ENCODE assay signal across 9 cellular contexts in the genomic region with DNA sequence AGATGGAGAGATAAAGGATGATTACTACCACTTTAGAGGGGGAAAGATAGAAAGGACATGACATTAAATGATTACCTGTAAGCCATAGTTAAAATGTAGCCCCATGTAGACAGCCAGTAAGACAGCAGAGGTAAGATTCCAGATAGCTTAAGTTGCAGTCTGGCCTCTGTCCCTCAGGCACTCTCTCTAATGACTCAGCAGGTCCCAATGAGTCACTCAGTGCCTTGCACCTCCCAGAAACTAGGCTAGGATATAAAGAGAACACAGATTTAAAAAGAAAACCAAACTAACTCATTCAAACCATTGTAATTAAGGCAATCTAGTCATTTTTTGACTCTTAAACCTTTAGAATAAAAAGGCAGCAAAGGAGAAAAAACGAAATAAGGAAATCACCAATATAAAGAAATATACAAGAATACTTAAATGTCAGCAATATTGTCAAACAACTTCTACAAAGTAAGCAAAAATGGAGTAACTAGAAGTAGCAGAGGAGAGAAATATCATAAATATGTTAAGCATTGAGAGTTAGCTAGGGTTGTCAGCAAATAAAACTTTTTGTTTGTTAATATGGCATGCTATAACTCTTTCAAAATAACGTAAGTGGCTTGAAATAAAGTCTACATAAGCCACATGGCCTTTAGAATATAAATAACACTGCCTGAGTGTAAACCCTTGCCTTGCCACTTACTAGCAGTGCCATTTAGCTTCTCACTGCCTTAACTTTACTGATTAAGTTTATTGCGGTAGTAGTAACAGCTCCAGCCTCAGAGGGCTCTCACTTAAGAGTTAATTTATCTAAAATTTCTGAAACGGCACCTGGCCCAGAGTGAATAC. TPM values are rescaled to one million over a fixed set of nuclear protein-coding genes. Genes with fewer than 3 reads are reported as not detected.
DNase-seq lines count a peak whose midpoint lies in the region; ATAC-seq and TF ChIP-seq lines count a peak whose summit lies in the region.
"Had no signal": no experiment of that assay in that cellular context is flagged by ENCODE, and none has a peak within 500 bp of the region (broad histone marks: within the 10 kb centered on the region; RNA-seq: fewer than 3 reads in every experiment).

No MANE protein-coding gene starts in this region.

- H3K4me1 Mint-ChIP-seq in progenitor cell of endocrine pancreas (ENCODE audit: low read depth), result peaks cover 5% of the 10 kb centered on the region
- H3K4me1 Mint-ChIP-seq: activated naive CD8-positive, alpha-beta T cell treated with anti-CD3 and anti-CD28 coated beads, Interleukin-2, amount 10 ng/mL, durations not matched to agents 7 days and 5 days had no signal

- peaks cover 4% of the 10 kb centered on the region for H3K9me3 Mint-ChIP-seq in progenitor cell of endocrine pancreas (ENCODE audit: low read depth)
- H3K9me3 Mint-ChIP-seq: activated naive CD8-positive, alpha-beta T cell treated with anti-CD3 and anti-CD28 coated beads, Interleukin-2, amount 10 ng/mL, durations not matched to agents 7 days and 5 days had no signal

- TF ChIP-seq CTCF in esophagus squamous epithelium (IDR thresholded peaks at IDR 0.05) (no peak), progenitor cell of endocrine pancreas (IDR thresholded peaks at IDR 0.05; ENCODE audit: unreplicated experiment) (no peak)

- intact Hi-C loops in esophagus squamous epithelium (cut with DNase I), result no loop called here

- no peaks in the 10 kb centered on the region for H3K27me3 ChIP-seq in esophagus squamous epithelium

- H3K4me3 Mint-ChIP-seq in progenitor cell of endocrine pancreas (ENCODE audit: low read depth), result no peak overlapping the region
- H3K4me3 Mint-ChIP-seq: activated naive CD8-positive, alpha-beta T cell treated with anti-CD3 and anti-CD28 coated beads, Interleukin-2, amount 10 ng/mL, durations not matched to agents 7 days and 5 days had no signal

- peak; percentile 5 for DNase-seq in NOMO-1 treated with DMSO at 0.1 percent for 48 hours (lab: John Stamatoyannopoulos, UW; ENCODE audit: unreplicated experiment)
- no peak for DNase-seq in esophagus squamous epithelium (lab: John Stamatoyannopoulos, UW)
- DNase-seq in progenitor cell of endocrine pancreas (ENCODE audit: low spot score, unreplicated experiment), result no peak
- no peak for DNase-seq in KG1 (lab: John Stamatoyannopoulos, UW)
- no peak for DNase-seq in mesenteric fat pad (ENCODE audit: low spot score)
- no peak for DNase-seq in NCI-H2107 treated with DMSO at 0.1 percent for 48 hours (lab: John Stamatoyannopoulos, UW; ENCODE audit: unreplicated experiment)
- DNase-seq in activated CD4-positive, alpha-beta T cell treated with anti-CD3 and anti-CD28 coated beads, Interleukin-2, amount 50 U/mL, for 48 hours, result no peak
- DNase-seq: activated naive CD8-positive, alpha-beta T cell treated with anti-CD3 and anti-CD28 coated beads, Interleukin-2, amount 10 ng/mL, durations not matched to agents 7 days and 5 days had no signal

- peak overlapping the region; percentile 46 to 76 (median 70) for H3K27ac ChIP-seq in esophagus squamous epithelium

- no peak for TF ChIP-seq POLR2A in esophagus squamous epithelium (IDR thresholded peaks at IDR 0.05)

- H3K4me3 ChIP-seq in esophagus squamous epithelium, result no peak overlapping the region

- peaks cover 0 to 10% (median 0%) of the 10 kb centered on the region in 3 donors for H3K36me3 ChIP-seq in esophagus squamous epithelium

- peaks cover 0 to 10% (median 0%) of the 10 kb centered on the region in 3 donors for H3K9me3 ChIP-seq in esophagus squamous epithelium

- H3K36me3 Mint-ChIP-seq in progenitor cell of endocrine pancreas (ENCODE audit: insufficient read depth), result peaks cover 24% of the 10 kb centered on the region
- H3K36me3 Mint-ChIP-seq: activated naive CD8-positive, alpha-beta T cell treated with anti-CD3 and anti-CD28 coated beads, Interleukin-2, amount 10 ng/mL, durations not matched to agents 7 days and 5 days had no signal

- peak overlapping the region; percentile 92 for H3K27ac Mint-ChIP-seq in progenitor cell of endocrine pancreas
- H3K27ac Mint-ChIP-seq: activated naive CD8-positive, alpha-beta T cell treated with anti-CD3 and anti-CD28 coated beads, Interleukin-2, amount 10 ng/mL, durations not matched to agents 7 days and 5 days had no signal

- no peaks in the 10 kb centered on the region for H3K27me3 Mint-ChIP-seq in progenitor cell of endocrine pancreas
- H3K27me3 Mint-ChIP-seq: activated naive CD8-positive, alpha-beta T cell treated with anti-CD3 and anti-CD28 coated beads, Interleukin-2, amount 10 ng/mL, durations not matched to agents 7 days and 5 days had no signal

- 52 to 61% methylated on average over 4 of the region's 4 CpGs for WGBS in esophagus squamous epithelium, 2 donors

- ATAC-seq in GM19025 (IDR thresholded peaks at IDR 0.05; ENCODE audit: low read depth, unreplicated experiment), result peak; percentile 49

- peaks cover 5 to 56% (median 5%) of the 10 kb centered on the region in 3 donors for H3K4me1 ChIP-seq in esophagus squamous epithelium

RNA-seq across cellular contexts. Expression of a gene that starts 48.5 kb away (rescaled TPM):
- total RNA-seq in esophagus squamous epithelium, result 10 to 100 TPM; 18.8 to 23.2 (median 19.9) TPM
- 36.3 and 39.0 TPM in 2 replicates for total RNA-seq in progenitor cell of endocrine pancreas
- total RNA-seq in mesenteric fat pad, result 17.7 TPM
